Comparison of ENCODE assay signal across 9 cellular contexts in the genomic region with DNA sequence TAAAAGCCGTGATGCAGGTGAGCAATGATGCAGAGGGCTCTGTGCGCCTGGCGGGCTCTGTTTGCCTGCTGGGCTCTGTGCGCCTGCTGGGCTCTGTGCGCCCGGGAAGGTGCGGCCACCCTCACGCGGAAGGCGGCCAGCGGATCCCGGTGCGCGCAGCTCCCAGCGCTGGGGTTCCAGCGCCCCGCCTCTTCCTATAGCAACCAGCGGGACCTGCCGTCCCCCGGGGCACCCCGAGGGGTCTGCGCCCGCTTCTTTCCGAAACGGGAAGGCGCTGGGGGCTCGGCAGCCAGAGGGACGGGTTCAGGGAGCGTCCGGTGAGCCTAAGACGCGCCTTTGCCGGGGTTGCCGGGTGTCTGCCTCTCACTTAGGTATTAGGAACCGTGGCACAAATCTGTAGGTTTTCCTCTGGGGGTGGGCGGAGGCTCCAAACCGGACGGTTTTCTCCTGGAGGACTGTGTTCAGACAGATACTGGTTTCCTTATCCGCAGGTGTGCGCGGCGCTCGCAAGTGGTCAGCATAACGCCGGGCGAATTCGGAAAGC. TPM values are rescaled to one million over a fixed set of nuclear protein-coding genes. Genes with fewer than 3 reads are reported as not detected.
DNase-seq lines count a peak whose midpoint lies in the region; ATAC-seq and TF ChIP-seq lines count a peak whose summit lies in the region.
"Had no signal": no experiment of that assay in that cellular context is flagged by ENCODE, and none has a peak within 500 bp of the region (broad histone marks: within the 10 kb centered on the region; RNA-seq: fewer than 3 reads in every experiment).

No MANE protein-coding gene starts in this region.

- TF ChIP-seq POLR2A in right lobe of liver (IDR thresholded peaks at IDR 0.05): no peak
- no peak for TF ChIP-seq POLR2A in uterus (IDR thresholded peaks at IDR 0.05)

- intact Hi-C loops in right lobe of liver (cut with DNase I) (no loop called here), uterus (cut with DNase I; ENCODE audit: low total_unique reads) (no loop called here)

- TF ChIP-seq CTCF in chondrocyte (IDR thresholded peaks at IDR 0.05): no peak
- TF ChIP-seq CTCF in right lobe of liver (IDR thresholded peaks at IDR 0.05): no peak
- TF ChIP-seq CTCF in uterus (IDR thresholded peaks at IDR 0.05): no peak
- no peak for TF ChIP-seq CTCF in omental fat pad (IDR thresholded peaks at IDR 0.05)

- no peak overlapping the region for H3K27ac Mint-ChIP-seq in chondrocyte (ENCODE audit: unreplicated experiment)

- peak overlapping the region; percentile 84 for H3K4me3 Mint-ChIP-seq in chondrocyte (ENCODE audit: unreplicated experiment)

- no peaks in the 10 kb centered on the region for H3K9me3 Mint-ChIP-seq in chondrocyte (ENCODE audit: low read depth)

- no peak for ATAC-seq in right lobe of liver
- no peak for ATAC-seq in GM19463 (IDR thresholded peaks at IDR 0.05; ENCODE audit: unreplicated experiment)
- ATAC-seq in omental fat pad (ENCODE audit: low FRiP score): no peak

- H3K27ac ChIP-seq in right lobe of liver (no peak overlapping the region), uterus (no peak overlapping the region)

- peaks cover 0 to 9% (median 0%) of the 10 kb centered on the region in 4 donors for H3K4me1 ChIP-seq in right lobe of liver
- H3K4me1 ChIP-seq in uterus: no peaks in the 10 kb centered on the region

- H3K27me3 ChIP-seq in right lobe of liver: peaks cover 0 to 12% of the 10 kb centered on the region in 2 donors
- H3K27me3 ChIP-seq in uterus: no peaks in the 10 kb centered on the region

- WGBS in right lobe of liver (ENCODE audit: insufficient coverage, low coverage, low lambda C conversion rate, missing lambda C conversion rate): no CpG with 5 or more reads among the region's 47 CpGs

- H3K4me3 ChIP-seq in right lobe of liver (peak overlapping the region in 2 of 3 donors; percentile 6 to 27), uterus (peak overlapping the region; percentile 13 to 29)

- H3K36me3 ChIP-seq in right lobe of liver (no peaks in the 10 kb centered on the region), uterus (no peaks in the 10 kb centered on the region)

- H3K9me3 ChIP-seq in right lobe of liver (no peaks in the 10 kb centered on the region), uterus (no peaks in the 10 kb centered on the region)

- peaks cover 9% of the 10 kb centered on the region for H3K4me1 Mint-ChIP-seq in chondrocyte (ENCODE audit: low read depth)

- no peaks in the 10 kb centered on the region for H3K27me3 Mint-ChIP-seq in chondrocyte (ENCODE audit: low read depth)

- H3K36me3 Mint-ChIP-seq in chondrocyte (ENCODE audit: low read depth): peaks cover 16% of the 10 kb centered on the region

- DNase-seq in NCI-H1436 (lab: John Stamatoyannopoulos, UW) (peak; percentile 12), NCI-H1436 treated with DMSO at 0.1 percent for 48 hours (lab: John Stamatoyannopoulos, UW) (no peak), NCI-H526 (lab: John Stamatoyannopoulos, UW) (peak; percentile 18 to 71), chondrocyte (ENCODE audit: low spot score) (no peak), right lobe of liver (no peak), uterus (no peak), omental fat pad (ENCODE audit: low spot score) (no peak)
- DNase-seq: DND-41 had no signal

RNA-seq across cellular contexts. Expression of a gene that starts 31.8 kb away (rescaled TPM):
- total RNA-seq in chondrocyte: 122 to 129 TPM (median 128 TPM) in 3 replicates
- total RNA-seq in right lobe of liver: 10 to 100 TPM; 12.4 to 28.0 (median 19.6) TPM
- total RNA-seq in uterus: 100 to 1,000 TPM in 1 of 4 donors, 10 to 100 TPM in 3; 45.6 to 171 (median 76.4) TPM
- 10 to 100 TPM; 77.0 to 87.8 (median 82.3) TPM for total RNA-seq in omental fat pad

Comparison
In these comparisons a context has a peak if more than half of its experiments do, and no peak if none do; other contexts are left out.
1. DNase-seq: peak in NCI-H1436 (single experiment) and NCI-H526 (2 of 2); none in NCI-H1436 treated with DMSO at 0.1 percent for 48 hours (single experiment), chondrocyte (single experiment), right lobe of liver (0 of 3), uterus (0 of 2) and omental fat pad (single experiment).